25 cellular contexts compared by ENCODE assay signal in genomic region chr3:98695816-98696215, GRCh38.
DNase-seq lines count a peak whose midpoint lies in the region; ATAC-seq, FAIRE-seq and TF ChIP-seq lines count a peak whose summit lies in the region.
"Had no signal": no experiment of that assay in that cellular context is flagged by ENCODE, and none has a peak within 500 bp of the region (broad histone marks: within the 10 kb centered on the region; RNA-seq: fewer than 3 reads in every experiment).

No MANE protein-coding gene starts in this region.

- ATAC-seq in GM21390 (IDR thresholded peaks at IDR 0.05; ENCODE audit: unreplicated experiment) (no peak), GM19023 (IDR thresholded peaks at IDR 0.05; ENCODE audit: unreplicated experiment) (no peak)
- ATAC-seq: activated CD8-positive, alpha-beta T cell treated with anti-CD3 and anti-CD28 coated beads, Interleukin-2, amount 10 ng/mL, durations not matched to agents 7 days and 5 days; gastrocnemius medialis; lower lobe of right lung; stimulated activated naive CD8-positive, alpha-beta T cell treated with anti-CD3 and anti-CD28 coated beads, Interleukin-15, Interleukin-2, amounts not matched to agents 100 U/mL and 50 U/mL, for 24 hours had no signal

- peaks cover 2 to 3% of the 10 kb centered on the region in 2 donors for H3K27me3 Mint-ChIP-seq in CD4-positive, alpha-beta memory T cell

- no peaks in the 10 kb centered on the region for H3K4me1 ChIP-seq in CD4-positive, alpha-beta memory T cell (ENCODE audit: insufficient read depth, low read length)
- H3K4me1 ChIP-seq: adrenal gland, gastrocnemius medialis, lower lobe of right lung, thyroid gland had no signal

- H3K4me1 Mint-ChIP-seq in CD4-positive, alpha-beta memory T cell = no peaks in the 10 kb centered on the region
- H3K4me1 Mint-ChIP-seq: B cell had no signal

- no peaks in the 10 kb centered on the region for H3K36me3 ChIP-seq in bronchial epithelial cell (ENCODE audit: control insufficient read depth, insufficient read depth, low read length)
- H3K36me3 ChIP-seq in CD4-positive, alpha-beta memory T cell (ENCODE audit: insufficient read depth, low read length) = no peaks in the 10 kb centered on the region
- H3K36me3 ChIP-seq: adrenal gland, gastrocnemius medialis, lower lobe of right lung, thyroid gland had no signal

- H3K4me3 Mint-ChIP-seq in CD4-positive, alpha-beta memory T cell = no peak overlapping the region
- H3K4me3 Mint-ChIP-seq: activated CD8-positive, alpha-beta T cell treated with anti-CD3 and anti-CD28 coated beads, Interleukin-2, amount 10 ng/mL, durations not matched to agents 7 days and 5 days; B cell had no signal

- TF ChIP-seq CTCF in bronchial epithelial cell (IDR thresholded peaks at IDR 0.05; ENCODE audit: insufficient read depth, low read length, severe bottlenecking) = no peak

- FAIRE-seq in bronchial epithelial cell (lab: Jason Lieb, UNC) = no peak
- FAIRE-seq: TTC549 had no signal

- intact Hi-C loops in CD4-positive, alpha-beta memory T cell (cut with micrococcal nuclease) = no loop called here

- no peaks in the 10 kb centered on the region for H3K9me3 ChIP-seq in CD4-positive, alpha-beta memory T cell (ENCODE audit: control insufficient read depth in 1 of 2, low read length in 2 of 2)
- H3K9me3 ChIP-seq: adrenal gland, Caco-2, gastrocnemius medialis, lower lobe of right lung, thyroid gland had no signal

- no peak overlapping the region for H3K27ac ChIP-seq in CD4-positive, alpha-beta memory T cell (ENCODE audit: low read depth, low read length)
- H3K27ac ChIP-seq: adrenal gland, gastrocnemius medialis, lower lobe of right lung, thyroid gland had no signal

- CTCF ChIA-PET in CD4-positive, alpha-beta memory T cell (lab: Charles Lee; ENCODE audit: partially characterized antibody) = no interaction called here

- H3K4me3 ChIP-seq in bronchial epithelial cell (ENCODE audit: low read depth, low read length) = no peak overlapping the region
- no peak overlapping the region for H3K4me3 ChIP-seq in CD4-positive, alpha-beta memory T cell (ENCODE audit: low read length in 2 of 2)
- H3K4me3 ChIP-seq: adrenal gland, gastrocnemius medialis, lower lobe of right lung, thyroid gland had no signal

- H3K36me3 Mint-ChIP-seq in CD4-positive, alpha-beta memory T cell = no peaks in the 10 kb centered on the region

- peaks cover 0 to 1% (median 0%) of the 10 kb centered on the region in 8 donors for H3K9me3 Mint-ChIP-seq in CD4-positive, alpha-beta memory T cell

- H3K27ac Mint-ChIP-seq in CD4-positive, alpha-beta memory T cell = no peak overlapping the region
- H3K27ac Mint-ChIP-seq: activated CD8-positive, alpha-beta T cell treated with anti-CD3 and anti-CD28 coated beads, Interleukin-2, amount 10 ng/mL, durations not matched to agents 7 days and 5 days; B cell had no signal

- no peaks in the 10 kb centered on the region for H3K27me3 ChIP-seq in bronchial epithelial cell (ENCODE audit: control insufficient read depth, insufficient read depth, low read length)
- H3K27me3 ChIP-seq in CD4-positive, alpha-beta memory T cell (ENCODE audit: insufficient read depth, low read length) = no peaks in the 10 kb centered on the region
- H3K27me3 ChIP-seq: adrenal gland, gastrocnemius medialis, thyroid gland had no signal

- peak; percentile 38 for DNase-seq in A172 (ENCODE audit: low spot score)
- DNase-seq in HS-5 (ENCODE audit: low read depth) = peak; percentile 45
- peak; percentile 47 for DNase-seq in bronchial epithelial cell (ENCODE audit: low read depth)
- DNase-seq in iris pigment epithelial cell (ENCODE audit: low read depth) = peak; percentile 72
- no peak for DNase-seq in pons (ENCODE audit: low spot score)
- DNase-seq in CD4-positive, alpha-beta memory T cell = no peak
- DNase-seq: 8988T; activated CD4-positive, alpha-beta T cell treated with anti-CD3 and anti-CD28 coated beads for 1 hour; activated CD8-positive, alpha-beta T cell treated with anti-CD3 and anti-CD28 coated beads, Interleukin-2, amount 10 ng/mL, durations not matched to agents 7 days and 5 days; activated gamma-delta T cell treated with Interleukin-2 at 50 U/mL for 16 hours; activated T-cell treated with anti-CD3 and anti-CD28 coated beads, Interleukin-2, amount 50 U/mL, for 1 hour; adrenal gland; Caco-2; gastrocnemius medialis; lower lobe of right lung; OCI-M1; Right ventricle myocardium superior; stimulated activated CD4-positive, alpha-beta T cell treated with anti-CD3 and anti-CD28 coated beads, Interleukin-4, amount 100 ng/mL, for 4 hours; stimulated activated naive CD8-positive, alpha-beta T cell treated with anti-CD3 and anti-CD28 coated beads, Interleukin-15, Interleukin-2, amounts not matched to agents 100 U/mL and 50 U/mL, for 24 hours; SW 1271; thyroid gland had no signal

- POLR2A ChIA-PET in CD4-positive, alpha-beta memory T cell (lab: Charles Lee; ENCODE audit: partially characterized antibody) = no interaction called here

Comparison
In these comparisons a context has a peak if more than half of its experiments do, and no peak if none do; other contexts are left out.
1. DNase-seq: peak in A172 (single experiment), HS-5 (single experiment), bronchial epithelial cell (single experiment) and iris pigment epithelial cell (single experiment); none in pons (single experiment) and CD4-positive, alpha-beta memory T cell (0 of 5).